28 cellular contexts compared by ENCODE assay signal in genomic region chr5:3019045-3019444, GRCh38.
"Had no signal": no experiment of that assay in that cellular context is flagged by ENCODE, and none has a peak within 500 bp of the region (broad histone marks: within the 10 kb centered on the region; RNA-seq: fewer than 3 reads in every experiment).

No MANE protein-coding gene starts in this region.

- H3K27ac ChIP-seq: neutrophil, ovary, parathyroid adenoma, psoas muscle, right lobe of liver, sigmoid colon, suprapubic skin, testis, tibial artery, transverse colon, upper lobe of left lung, vagina had no signal

- H3K4me3 Mint-ChIP-seq: naive thymus-derived CD4-positive, alpha-beta T cell; natural killer cell; nephron; stimulated activated effector memory CD8-positive, alpha-beta T cell treated with anti-CD3 and anti-CD28 coated beads, Interleukin-12 subunit alpha, Interleukin-12 subunit beta, amount 100 ng/mL, for 72 hours; stimulated activated naive CD8-positive, alpha-beta T cell treated with anti-CD3 and anti-CD28 coated beads, Interleukin-15, amount 100 ng/mL, for 72 hours had no signal

- H3K9ac ChIP-seq: parathyroid adenoma had no signal

- H3K36me3 ChIP-seq: neutrophil, ovary, right lobe of liver, sigmoid colon, suprapubic skin, tibial artery, transverse colon, upper lobe of left lung, vagina had no signal

- H3K27ac Mint-ChIP-seq: naive thymus-derived CD4-positive, alpha-beta T cell; natural killer cell; nephron; progenitor cell of endocrine pancreas; stimulated activated effector memory CD8-positive, alpha-beta T cell treated with anti-CD3 and anti-CD28 coated beads, Interleukin-12 subunit alpha, Interleukin-12 subunit beta, amount 100 ng/mL, for 72 hours; stimulated activated naive CD8-positive, alpha-beta T cell treated with anti-CD3 and anti-CD28 coated beads, Interleukin-15, amount 100 ng/mL, for 72 hours had no signal

- H3K4me1 ChIP-seq: parathyroid adenoma, psoas muscle, right lobe of liver, sigmoid colon, suprapubic skin, testis, tibial artery, transverse colon, upper lobe of left lung, vagina had no signal

- H3K4me1 Mint-ChIP-seq: naive thymus-derived CD4-positive, alpha-beta T cell; natural killer cell; stimulated activated effector memory CD8-positive, alpha-beta T cell treated with anti-CD3 and anti-CD28 coated beads, Interleukin-12 subunit alpha, Interleukin-12 subunit beta, amount 100 ng/mL, for 72 hours; stimulated activated naive CD8-positive, alpha-beta T cell treated with anti-CD3 and anti-CD28 coated beads, Interleukin-15, amount 100 ng/mL, for 72 hours had no signal

- H3K27me3 Mint-ChIP-seq: stimulated activated naive CD8-positive, alpha-beta T cell treated with anti-CD3 and anti-CD28 coated beads, Interleukin-15, amount 100 ng/mL, for 72 hours had no signal

- H3K4me3 ChIP-seq: ovary, psoas muscle, right lobe of liver, sigmoid colon, suprapubic skin, testis, tibial artery, transverse colon, upper lobe of left lung, vagina had no signal

- H3K36me3 Mint-ChIP-seq: naive thymus-derived CD4-positive, alpha-beta T cell; natural killer cell; stimulated activated effector memory CD8-positive, alpha-beta T cell treated with anti-CD3 and anti-CD28 coated beads, Interleukin-12 subunit alpha, Interleukin-12 subunit beta, amount 100 ng/mL, for 72 hours had no signal

- ATAC-seq: naive thymus-derived CD4-positive, alpha-beta T cell; psoas muscle; right cardiac atrium; stimulated activated effector memory CD8-positive, alpha-beta T cell treated with anti-CD3 and anti-CD28 coated beads, Interleukin-12 subunit alpha, Interleukin-12 subunit beta, amount 100 ng/mL, for 72 hours; stimulated activated naive CD8-positive, alpha-beta T cell treated with anti-CD3 and anti-CD28 coated beads, Interleukin-15, amount 100 ng/mL, for 72 hours; stimulated activated naive CD8-positive, alpha-beta T cell treated with anti-CD3 and anti-CD28 coated beads, Interleukin-15, Interleukin-2, amounts not matched to agents 100 U/mL and 50 U/mL, for 24 hours had no signal

- H3K27me3 ChIP-seq: neutrophil, ovary, right lobe of liver, sigmoid colon, suprapubic skin, testis, tibial artery, transverse colon, upper lobe of left lung, vagina had no signal

- H3K9me3 Mint-ChIP-seq: nephron had no signal

- H3K9me3 ChIP-seq: neutrophil, ovary, psoas muscle, right lobe of liver, sigmoid colon, suprapubic skin, testis, tibial artery, transverse colon, upper lobe of left lung, vagina had no signal

- DNase-seq: naive thymus-derived CD4-positive, alpha-beta T cell; natural killer cell; nucleus accumbens; ovary; psoas muscle; right cardiac atrium; right lobe of liver; sigmoid colon; small intestine; stimulated activated CD4-positive, alpha-beta T cell treated with anti-CD3 and anti-CD28 coated beads, Interleukin-15, amount 100 ng/mL, for 24 hours; stimulated activated CD4-positive, alpha-beta T cell treated with anti-CD3 and anti-CD28 coated beads, Interleukin-2, amount 100 ng/mL, for 24 hours; stimulated activated CD4-positive, alpha-beta T cell treated with anti-CD3 and anti-CD28 coated beads, Interleukin-2, amount 100 ng/mL, for 48 hours; stimulated activated CD4-positive, alpha-beta T cell treated with anti-CD3 and anti-CD28 coated beads, Interleukin-4, amount 100 ng/mL, for 24 hours; stimulated activated naive CD4-positive, alpha-beta T cell; stimulated activated naive CD8-positive, alpha-beta T cell treated with anti-CD3 and anti-CD28 coated beads, Interleukin-15, amount 100 ng/mL, for 72 hours; stimulated activated naive CD8-positive, alpha-beta T cell treated with anti-CD3 and anti-CD28 coated beads, Interleukin-15, Interleukin-2, amounts not matched to agents 100 U/mL and 50 U/mL, for 24 hours; substantia nigra; testis; tibial artery; transverse colon; upper lobe of left lung had no signal
